8 cellular contexts compared by ENCODE assay signal in the genomic region with DNA sequence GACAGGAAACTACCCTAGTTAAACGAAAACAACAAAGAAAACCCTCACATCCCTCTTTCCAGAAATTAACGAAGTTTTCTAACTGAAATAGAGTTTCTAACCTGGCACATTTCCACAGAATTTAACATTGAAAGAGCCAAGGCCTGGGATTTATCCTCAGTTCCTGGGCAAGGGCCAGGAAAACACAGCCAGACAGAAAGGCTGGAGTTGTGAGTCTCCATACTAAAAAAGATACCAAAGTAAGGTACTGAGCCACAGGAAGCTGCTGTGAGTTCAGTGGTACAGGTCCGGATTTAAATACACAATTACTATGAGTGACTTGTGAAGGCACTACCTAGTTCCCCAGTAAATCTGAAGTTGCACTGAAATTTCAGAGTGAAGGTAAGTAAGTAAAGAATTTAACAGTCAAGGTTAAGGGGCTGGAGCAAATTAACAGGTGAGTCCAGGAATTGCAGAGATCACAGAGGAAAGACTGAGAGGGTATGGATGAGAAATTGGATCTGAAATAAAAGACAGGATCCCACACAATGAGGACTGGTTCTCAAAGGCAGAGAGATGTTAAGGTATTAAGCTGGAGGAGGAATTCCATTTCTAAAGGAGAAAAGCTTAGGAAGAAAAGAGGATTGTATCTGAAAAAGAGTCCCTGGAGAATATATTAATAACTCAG. TPM values are rescaled to one million over a fixed set of nuclear protein-coding genes. Genes with fewer than 3 reads are reported as not detected.
DNase-seq lines count a peak whose midpoint lies in the region; ATAC-seq and TF ChIP-seq lines count a peak whose summit lies in the region.

No MANE protein-coding gene starts in this region.

- intact Hi-C loops in Right ventricle myocardium superior (cut with DNase I) (no loop called here), Right ventricle myocardium inferior (cut with DNase I) (loop anchor here (5.0 kb wide), 1 partner anchor 40 kb away; a partner anchor contains a TSS), stomach (cut with DNase I; ENCODE audit: low total_unique reads) (no loop called here)

- H3K27me3 ChIP-seq in kidney epithelial cell (ENCODE audit: control insufficient read depth, insufficient read depth, low read length) (no peaks in the 10 kb centered on the region), stomach (peaks cover 0 to 14% (median 8%) of the 10 kb centered on the region in 3 donors)

- H3K9me3 ChIP-seq in stomach, result no peaks in the 10 kb centered on the region

- H3K27ac ChIP-seq in stomach, result peak overlapping the region; percentile 86 to 99 (median 94)

- DNase-seq in Right ventricle myocardium superior (peak; percentile 51), Right ventricle myocardium inferior (ENCODE audit: missing footprints) (no peak), astrocyte of the hippocampus (ENCODE audit: low read depth, low spot score) (peak; percentile 71), kidney epithelial cell (ENCODE audit: low read depth) (no peak), stomach (no peak), AG08395 (ENCODE audit: low spot score) (no peak)
- no peak for DNase-seq in effector CD8-positive, alpha-beta T cell (lab: John Stamatoyannopoulos, UW)

- H3K4me3 ChIP-seq in kidney epithelial cell (ENCODE audit: low read depth, low read length) (peak overlapping the region; percentile 55), stomach (peak overlapping the region; percentile 82 to 96 (median 92))

- H3K4me1 ChIP-seq in stomach, result peaks cover 29 to 79% (median 65%) of the 10 kb centered on the region in 4 donors

- TF ChIP-seq EP300 in stomach (IDR thresholded peaks at IDR 0.05), result no peak

- ATAC-seq in Right ventricle myocardium superior (ENCODE audit: poor library complexity) (no peak), Right ventricle myocardium inferior (no peak), HG03045 (IDR thresholded peaks at IDR 0.05; ENCODE audit: unreplicated experiment) (no peak)

- 1 to 23% (median 12%) methylated on average over 3 of the region's 3 CpGs for WGBS in stomach, 5 donors

- H3K36me3 ChIP-seq in kidney epithelial cell (ENCODE audit: control insufficient read depth, insufficient read depth, low read length), result peaks cover 1% of the 10 kb centered on the region
- no peaks in the 10 kb centered on the region for H3K36me3 ChIP-seq in stomach

- TF ChIP-seq POLR2A in stomach (IDR thresholded peaks at IDR 0.05), result no peak

- TF ChIP-seq CTCF in kidney epithelial cell (IDR thresholded peaks at IDR 0.05; ENCODE audit: insufficient read depth, low read length, poor library complexity, severe bottlenecking) (no peak), stomach (IDR thresholded peaks at IDR 0.05) (no peak)

RNA-seq across cellular contexts. Expression of a gene that starts 0.9 kb away (rescaled TPM):
- total RNA-seq in Right ventricle myocardium superior (22.9 TPM), Right ventricle myocardium inferior (25.8 TPM), kidney epithelial cell (23.2 and 28.0 TPM in 2 replicates), stomach (10 to 100 TPM in 3 of 5 donors, 1 to 10 TPM in 2; 5.8 to 28.4 (median 14.0) TPM)
- polyA plus RNA-seq in stomach, result 1 to 10 TPM; 7.2 to 8.2 (median 7.4) TPM

RNA-seq across cellular contexts. Expression of a gene that starts 7.5 kb away (rescaled TPM):
- total RNA-seq in Right ventricle myocardium superior, result 0.59 TPM
- total RNA-seq in Right ventricle myocardium inferior, result 0.62 TPM
- total RNA-seq in kidney epithelial cell, result 0.46 TPM in 1 of 2 replicates, not detected in the other
- total RNA-seq in stomach, result 1 to 10 TPM in 1 of 5 donors, under 1 TPM in 2, not detected in 2; 0.73 to 2.6 (median 0.87) TPM
- polyA plus RNA-seq in stomach, result under 1 TPM in 2 of 3 donors, not detected in 1; 0.19 to 0.45 TPM

RNA-seq across cellular contexts. Expression of a gene that starts 7.6 kb away (rescaled TPM):
- total RNA-seq in Right ventricle myocardium superior, result 49.2 TPM
- total RNA-seq in Right ventricle myocardium inferior, result 49.1 TPM
- 12.2 and 14.3 TPM in 2 replicates for total RNA-seq in kidney epithelial cell
- 100 to 1,000 TPM in 1 of 5 donors, 10 to 100 TPM in 3, 1 to 10 TPM in 1; 5.8 to 165 (median 18.9) TPM for total RNA-seq in stomach
- 10 to 100 TPM; 31.4 to 53.2 (median 43.9) TPM for polyA plus RNA-seq in stomach

RNA-seq across cellular contexts. Expression of a gene that starts 29.6 kb away (rescaled TPM):
- 57.9 TPM for total RNA-seq in Right ventricle myocardium superior
- 63.6 TPM for total RNA-seq in Right ventricle myocardium inferior
- 159 and 173 TPM in 2 replicates for total RNA-seq in kidney epithelial cell
- total RNA-seq in stomach, result 10 to 100 TPM in 4 of 5 donors, 1 to 10 TPM in 1; 9.3 to 81.3 (median 44.6) TPM
- 100 to 1,000 TPM in 2 of 3 donors, 10 to 100 TPM in 1; 79.3 to 113 (median 101) TPM for polyA plus RNA-seq in stomach

RNA-seq across cellular contexts. Expression of a gene that starts 38.4 kb away (rescaled TPM):
- 22.3 TPM for total RNA-seq in Right ventricle myocardium superior
- total RNA-seq in Right ventricle myocardium inferior, result 19.2 TPM
- 25.9 and 31.2 TPM in 2 replicates for total RNA-seq in kidney epithelial cell
- 10 to 100 TPM; 15.6 to 42.3 (median 25.2) TPM for total RNA-seq in stomach
- polyA plus RNA-seq in stomach, result 10 to 100 TPM; 23.0 to 46.6 (median 38.4) TPM

Comparison
In these comparisons a context has a peak if more than half of its experiments do, and no peak if none do; other contexts are left out.
1. DNase-seq: peak in Right ventricle myocardium superior (single experiment) and astrocyte of the hippocampus (single experiment); none in Right ventricle myocardium inferior (single experiment), kidney epithelial cell (single experiment), stomach (single experiment), AG08395 (single experiment) and effector CD8-positive, alpha-beta T cell (single experiment).